ENCODE assay signal across 8 cellular contexts in genomic region chr17:38456031-38456815, GRCh38. TPM values are rescaled to one million over a fixed set of nuclear protein-coding genes. Genes with fewer than 3 reads are reported as not detected.
A peak's percentile ranks its signal among the peaks of the same experiment; 100 is the strongest.
DNase-seq lines count a peak whose midpoint lies in the region; ATAC-seq and TF ChIP-seq lines count a peak whose summit lies in the region.

No MANE protein-coding gene starts in this region.

- H3K36me3 ChIP-seq in trophoblast cell (ENCODE audit: control insufficient read depth in 1 of 2, insufficient read depth in 2 of 2, low read length in 2 of 2), result peaks cover 27 to 29% of the 10 kb centered on the region in 2 experiments

- H3K27ac Mint-ChIP-seq in endothelial cell (ENCODE audit: unreplicated experiment) (peak overlapping the region; percentile 70), T-cell (no peak overlapping the region)

- H3K27ac ChIP-seq in trophoblast cell (ENCODE audit: low read depth, low read length), result no peak overlapping the region

- H3K18ac ChIP-seq in trophoblast cell (ENCODE audit: low read length), result peak overlapping the region; percentile 22

- WGBS in trophoblast cell (ENCODE audit: extremely low coverage, insufficient coverage, insufficient read length), result no CpG with 5 or more reads among the region's 9 CpGs

- DNase-seq in EH (ENCODE audit: low read depth), result peak; percentile 28
- DNase-seq in NCI-H524 (lab: John Stamatoyannopoulos, UW), result peak; percentile 25 to 78
- no peak for DNase-seq in endothelial cell (ENCODE audit: low spot score)
- DNase-seq in trophoblast cell, result peak; percentile 95 to 96
- no peak for DNase-seq in T-cell
- no peak for DNase-seq in activated naive CD4-positive, alpha-beta T cell (lab: John Stamatoyannopoulos, UW)

- H2BK12ac ChIP-seq in trophoblast cell (ENCODE audit: low read length), result peak overlapping the region; percentile 48

- no peaks in the 10 kb centered on the region for H3K27me3 ChIP-seq in trophoblast cell (ENCODE audit: insufficient read depth, low read length)

- peaks cover 42% of the 10 kb centered on the region for H3K4me1 Mint-ChIP-seq in endothelial cell (ENCODE audit: unreplicated experiment)
- H3K4me1 Mint-ChIP-seq in T-cell, result peaks cover 17 to 22% (median 19%) of the 10 kb centered on the region in 3 donors

- H3K4me2 ChIP-seq in trophoblast cell (ENCODE audit: low read length), result peak overlapping the region; percentile 73

- H3K27me3 Mint-ChIP-seq in endothelial cell (ENCODE audit: unreplicated experiment) (peaks cover 32% of the 10 kb centered on the region), T-cell (peaks cover 27 to 49% of the 10 kb centered on the region in 2 donors)

- peak overlapping the region; percentile 38 for H4K91ac ChIP-seq in trophoblast cell (ENCODE audit: low read depth, low read length)

- no peaks in the 10 kb centered on the region for H3K9me3 Mint-ChIP-seq in endothelial cell (ENCODE audit: unreplicated experiment)
- H3K9me3 Mint-ChIP-seq in T-cell, result no peaks in the 10 kb centered on the region

- no peak overlapping the region for H3K4me3 ChIP-seq in trophoblast cell (ENCODE audit: low read depth, low read length)

- H4K8ac ChIP-seq in trophoblast cell (ENCODE audit: low read depth, low read length), result no peak overlapping the region

- H3K79me1 ChIP-seq in trophoblast cell (ENCODE audit: low read length), result peaks cover 25% of the 10 kb centered on the region

- H3K4ac ChIP-seq in trophoblast cell (ENCODE audit: low read depth, low read length), result no peak overlapping the region

- peaks cover 11% of the 10 kb centered on the region for H3K79me2 ChIP-seq in trophoblast cell (ENCODE audit: control insufficient read depth, insufficient read depth, low read length, poor library complexity)

- no peak overlapping the region for H2AK5ac ChIP-seq in trophoblast cell (ENCODE audit: low read length)

- H3K9ac ChIP-seq in trophoblast cell (ENCODE audit: low read length), result no peak overlapping the region

- no peaks in the 10 kb centered on the region for H3K9me3 ChIP-seq in trophoblast cell (ENCODE audit: insufficient read depth, low read depth, low read length)

- POLR2A ChIA-PET in T-cell (lab: Charles Lee), result no interaction called here

- H3K4me3 Mint-ChIP-seq in endothelial cell (ENCODE audit: unreplicated experiment), result peak overlapping the region; percentile 76
- H3K4me3 Mint-ChIP-seq in T-cell, result no peak overlapping the region

- ATAC-seq in T-cell (replicated peaks in 1 of 4), result no peak
- ATAC-seq in GM21360 (IDR thresholded peaks at IDR 0.05; ENCODE audit: unreplicated experiment), result no peak
- no peak for ATAC-seq in HG03520 (IDR thresholded peaks at IDR 0.05; ENCODE audit: unreplicated experiment)

- peaks cover 22% of the 10 kb centered on the region for H3K36me3 Mint-ChIP-seq in endothelial cell (ENCODE audit: low read depth, unreplicated experiment)
- no peaks in the 10 kb centered on the region for H3K36me3 Mint-ChIP-seq in T-cell

- no peak for TF ChIP-seq CTCF in endothelial cell (IDR thresholded peaks at IDR 0.05; ENCODE audit: unreplicated experiment)

- peak overlapping the region; percentile 35 for H2AFZ ChIP-seq in trophoblast cell (ENCODE audit: insufficient read depth, low read length, poor library complexity)

- H2BK120ac ChIP-seq in trophoblast cell (ENCODE audit: insufficient read depth, low read length, poor library complexity), result no peak overlapping the region

- no peak overlapping the region for H3K23ac ChIP-seq in trophoblast cell (ENCODE audit: low read length)

- no peak overlapping the region for H3K14ac ChIP-seq in trophoblast cell (ENCODE audit: low read length)

- no peak overlapping the region for H4K12ac ChIP-seq in trophoblast cell (ENCODE audit: low read depth, low read length)

- no peak overlapping the region for H2BK5ac ChIP-seq in trophoblast cell (ENCODE audit: low read depth, low read length, poor library complexity)

- CTCF ChIA-PET in T-cell (lab: Charles Lee), result no interaction called here

- H3K4me1 ChIP-seq in trophoblast cell (ENCODE audit: control insufficient read depth in 1 of 2, insufficient read depth in 2 of 2, low read length in 2 of 2), result peaks cover 44 to 46% of the 10 kb centered on the region in 2 experiments

RNA-seq across cellular contexts. Expression of gene ARHGAP23, which starts 28.0 kb away (rescaled TPM):
- total RNA-seq in endothelial cell (ENCODE audit: unreplicated experiment) (70.5 TPM), T-cell (1 to 10 TPM in 1 of 5 donors, under 1 TPM in 4; 0.40 to 1.2 (median 0.61) TPM)
- 16.7 and 17.8 TPM in 2 replicates for polyA plus RNA-seq in trophoblast cell (2013)

Comparison
In these comparisons a context has a peak if more than half of its experiments do, and no peak if none do; other contexts are left out.
1. DNase-seq: peak in EH (single experiment), NCI-H524 (2 of 2) and trophoblast cell (2 of 2); none in endothelial cell (single experiment), T-cell (0 of 34) and activated naive CD4-positive, alpha-beta T cell (0 of 4).
2. RNA of gene ARHGAP23, which starts 28.0 kb away (total RNA-seq): 70.5 TPM in endothelial cell (single experiment); 0.40 to 1.2 TPM in T-cell; every median in the first group is over 10 times any median in the second.